In the genomic region with DNA sequence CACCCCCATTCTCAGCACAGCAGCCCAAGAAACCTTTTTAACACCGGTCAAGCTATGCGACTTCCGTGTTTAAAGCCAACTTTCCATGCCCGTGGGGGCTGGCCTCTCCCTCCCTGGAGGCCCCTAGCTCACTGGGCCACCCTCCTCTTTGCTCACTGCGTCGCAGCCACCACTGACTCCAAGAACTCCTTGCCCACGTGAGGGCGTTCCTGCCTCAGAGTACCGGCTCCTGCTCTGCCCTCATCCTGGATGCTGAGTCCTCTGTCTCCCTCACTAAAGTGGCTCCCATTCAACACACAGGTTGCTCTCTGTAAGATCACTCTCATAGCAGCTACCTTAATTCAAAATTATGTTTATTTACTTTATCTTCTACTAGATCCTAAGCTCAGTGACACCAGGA, we compare ENCODE assay signal across 13 cellular contexts. TPM values are rescaled to one million over a fixed set of nuclear protein-coding genes. Genes with fewer than 3 reads are reported as not detected.
A peak's percentile ranks its signal among the peaks of the same experiment; 100 is the strongest.
DNase-seq lines count a peak whose midpoint lies in the region; ATAC-seq and TF ChIP-seq lines count a peak whose summit lies in the region.
"Had no signal": no experiment of that assay in that cellular context is flagged by ENCODE, and none has a peak within 500 bp of the region (broad histone marks: within the 10 kb centered on the region; RNA-seq: fewer than 3 reads in every experiment).

No MANE protein-coding gene starts in this region.

- no peaks in the 10 kb centered on the region for H3K9me2 ChIP-seq in neural cell (ENCODE audit: insufficient read depth, low read length)

- H3K4me3 ChIP-seq in Caco-2 (ENCODE audit: low read depth, low read length) (no peak overlapping the region), Peyer's patch (no peak overlapping the region), neural cell (ENCODE audit: low read length) (no peak overlapping the region), upper lobe of right lung (no peak overlapping the region)
- H3K4me3 ChIP-seq: cardiac muscle cell, SJSA1, spleen had no signal

- intact Hi-C loops in Caco-2 (cut with micrococcal nuclease; ENCODE audit: unreplicated experiment) (no loop called here), upper lobe of right lung (cut with DNase I) (no loop called here)

- no peaks in the 10 kb centered on the region for H3K9me3 ChIP-seq in Caco-2
- H3K9me3 ChIP-seq in Peyer's patch = no peaks in the 10 kb centered on the region
- no peaks in the 10 kb centered on the region for H3K9me3 ChIP-seq in neural cell (ENCODE audit: low read length)
- no peaks in the 10 kb centered on the region for H3K9me3 ChIP-seq in upper lobe of right lung
- H3K9me3 ChIP-seq: SJSA1, spleen had no signal

- H3K36me3 Mint-ChIP-seq in Caco-2 (ENCODE audit: insufficient read depth, unreplicated experiment) = peaks cover 4% of the 10 kb centered on the region

- POLR2A ChIA-PET in Caco-2 (lab: Charles Lee) = no interaction called here

- DNase-seq in Caco-2 = peak; percentile 49 to 55
- peak in 2 of 3 donors; percentile 58 to 67 for DNase-seq in Peyer's patch
- no peak for DNase-seq in upper lobe of right lung
- DNase-seq in activated T-cell treated with anti-CD3 and anti-CD28 coated beads, Interleukin-2, amount 50 U/mL, for 1 hour = no peak
- DNase-seq in stimulated activated naive CD4-positive, alpha-beta T cell (lab: John Stamatoyannopoulos, UW) = no peak
- DNase-seq: activated naive CD4-positive, alpha-beta T cell treated with anti-CD3 and anti-CD28 coated beads for 36 hours; NK-92 treated with Interleukin-12 subunit alpha and Interleukin-12 subunit beta, amount 100 ng/mL, for 24 hours; spleen had no signal

- TF ChIP-seq RAD21 in neural cell (conservative IDR thresholded peaks at IDR 0.05) = peak; percentile 37

- H3K36me3 ChIP-seq in Caco-2 (ENCODE audit: control insufficient read depth, insufficient read depth, low read length) = no peaks in the 10 kb centered on the region
- peaks cover 0 to 33% (median 0%) of the 10 kb centered on the region in 3 donors for H3K36me3 ChIP-seq in Peyer's patch
- H3K36me3 ChIP-seq in neural cell (ENCODE audit: insufficient read depth, low read length) = no peaks in the 10 kb centered on the region
- H3K36me3 ChIP-seq in upper lobe of right lung = no peaks in the 10 kb centered on the region
- H3K36me3 ChIP-seq: cardiac muscle cell, SJSA1 had no signal

- peak overlapping the region in 3 of 4 donors; percentile 14 to 75 (median 39) for H3K27ac ChIP-seq in Peyer's patch
- no peak overlapping the region for H3K27ac ChIP-seq in neural cell (ENCODE audit: low read length)
- H3K27ac ChIP-seq in upper lobe of right lung = no peak overlapping the region
- H3K27ac ChIP-seq: cardiac muscle cell, SJSA1, spleen had no signal

- peaks cover 12% of the 10 kb centered on the region for H3K4me1 Mint-ChIP-seq in Caco-2 (ENCODE audit: low read depth, unreplicated experiment)

- no peaks in the 10 kb centered on the region for H3K9me3 Mint-ChIP-seq in Caco-2 (ENCODE audit: unreplicated experiment)
- H3K9me3 Mint-ChIP-seq: activated naive CD4-positive, alpha-beta T cell treated with anti-CD3 and anti-CD28 coated beads for 36 hours had no signal

- H3K27me3 ChIP-seq in Caco-2 (replicated peaks; ENCODE audit: control insufficient read depth, insufficient read depth, low read length) (no peaks in the 10 kb centered on the region), Peyer's patch (no peaks in the 10 kb centered on the region), neural cell (ENCODE audit: insufficient read depth, low read depth, low read length) (no peaks in the 10 kb centered on the region), upper lobe of right lung (no peaks in the 10 kb centered on the region)
- H3K27me3 ChIP-seq: cardiac muscle cell, SJSA1, spleen had no signal

- H2AFZ ChIP-seq in neural cell (ENCODE audit: low read depth, low read length) = no peak overlapping the region

- TF ChIP-seq CTCF in Caco-2 (IDR thresholded peaks at IDR 0.05; ENCODE audit: insufficient read depth in 1 of 2, low read depth in 1 of 2, low read length in 1 of 2, severe bottlenecking in 1 of 2, unreplicated experiment in 1 of 2) = peak in 1 of 2 experiments; percentile 46
- peak in 3 of 6 experiments; percentile 24 to 43 (median 38) for TF ChIP-seq CTCF in Peyer's patch (IDR thresholded peaks at IDR 0.05)
- TF ChIP-seq CTCF in neural cell (IDR thresholded peaks at IDR 0.05; ENCODE audit: poor library complexity, severe bottlenecking) = peak; percentile 25
- no peak for TF ChIP-seq CTCF in upper lobe of right lung (IDR thresholded peaks at IDR 0.05)

- H3K27me3 Mint-ChIP-seq in Caco-2 (ENCODE audit: insufficient read depth, unreplicated experiment) = no peaks in the 10 kb centered on the region

- ATAC-seq in esophagus mucosa = peak; percentile 65
- ATAC-seq in upper lobe of right lung = no peak
- ATAC-seq in GM18502 (IDR thresholded peaks at IDR 0.05; ENCODE audit: poor library complexity, unreplicated experiment) = no peak

- peak overlapping the region; percentile 10 for H3K27ac Mint-ChIP-seq in Caco-2 (ENCODE audit: unreplicated experiment)

- TF ChIP-seq POLR2A in Peyer's patch (IDR thresholded peaks at IDR 0.05) = no peak

- H3K9ac ChIP-seq in neural cell (ENCODE audit: low read length) = no peak overlapping the region

- CTCF ChIA-PET in Caco-2 (lab: Charles Lee) = interaction anchor here (1.4 to 1.5 kb wide), 2 partner anchors 50 to 52 kb away, joined by 3 to 6 read pairs; no protein-coding TSS in a partner anchor

- H3K4me3 Mint-ChIP-seq in Caco-2 (ENCODE audit: unreplicated experiment) = no peak overlapping the region
- H3K4me3 Mint-ChIP-seq: activated naive CD4-positive, alpha-beta T cell treated with anti-CD3 and anti-CD28 coated beads for 36 hours had no signal

- no peak for TF ChIP-seq EP300 in neural cell (conservative IDR thresholded peaks at IDR 0.05; ENCODE audit: poor library complexity, severe bottlenecking)

- H3K79me2 ChIP-seq in neural cell (replicated peaks; ENCODE audit: insufficient read depth, low read length) = no peaks in the 10 kb centered on the region

- no TSS peak for BruUV-seq in Caco-2 (replicated peaks; lab: Mats Ljungman, UMichigan)

- H4K20me1 ChIP-seq in neural cell (ENCODE audit: insufficient read depth) = no peaks in the 10 kb centered on the region

- no peaks in the 10 kb centered on the region for H3F3A ChIP-seq in neural cell (ENCODE audit: insufficient read depth, low read length, poor library complexity, severe bottlenecking)

- no peak overlapping the region for H3K4me2 ChIP-seq in neural cell (ENCODE audit: low read length)

- peaks cover 7% of the 10 kb centered on the region; the same call in 1 of the 2 replicates for H3K4me1 ChIP-seq in Caco-2
- peaks cover 0 to 26% (median 3%) of the 10 kb centered on the region in 4 donors for H3K4me1 ChIP-seq in Peyer's patch
- H3K4me1 ChIP-seq in upper lobe of right lung = no peaks in the 10 kb centered on the region
- H3K4me1 ChIP-seq: SJSA1 had no signal

TF ChIP-seq in neural cell, 6 proteins besides CTCF, POLR2A, EP300 and RAD21:
- TF ChIP-seq EZH2 (IDR thresholded peaks at IDR 0.05; ENCODE audit: borderline replicate concordance, insufficient read depth, low read length, poor library complexity, severe bottlenecking) = no peak
- TF ChIP-seq SMC3 (conservative IDR thresholded peaks at IDR 0.05; ENCODE audit: poor library complexity) = peak; percentile 31
- TF ChIP-seq MXI1 (conservative IDR thresholded peaks at IDR 0.05; ENCODE audit: poor library complexity, severe bottlenecking) = no peak

RNA-seq across cellular contexts. Expression of a gene that starts 8.2 kb away (rescaled TPM):
- total RNA-seq in Caco-2 (2022) (41.8 and 43.8 TPM in 2 replicates), Peyer's patch (100 to 1,000 TPM; 120 to 269 (median 163) TPM), esophagus mucosa (67.9 TPM), upper lobe of right lung (12.5 TPM)
- 12.9 and 14.7 TPM in 2 replicates for polyA plus RNA-seq in neural cell
- 11.7 and 12.6 TPM in 2 replicates for polyA minus RNA-seq in neural cell

Comparison
In these comparisons a context has a peak if more than half of its experiments do, and no peak if none do; other contexts are left out.
1. DNase-seq: peak in Caco-2 (2 of 2) and Peyer's patch (2 of 3); none in upper lobe of right lung (single experiment), activated T-cell treated with anti-CD3 and anti-CD28 coated beads, Interleukin-2, amount 50 U/mL, for 1 hour (single experiment) and stimulated activated naive CD4-positive, alpha-beta T cell (0 of 6).
2. H3K27ac ChIP-seq: peak in Peyer's patch (3 of 4); none in neural cell (single experiment) and upper lobe of right lung (single experiment).